In the genomic region with DNA sequence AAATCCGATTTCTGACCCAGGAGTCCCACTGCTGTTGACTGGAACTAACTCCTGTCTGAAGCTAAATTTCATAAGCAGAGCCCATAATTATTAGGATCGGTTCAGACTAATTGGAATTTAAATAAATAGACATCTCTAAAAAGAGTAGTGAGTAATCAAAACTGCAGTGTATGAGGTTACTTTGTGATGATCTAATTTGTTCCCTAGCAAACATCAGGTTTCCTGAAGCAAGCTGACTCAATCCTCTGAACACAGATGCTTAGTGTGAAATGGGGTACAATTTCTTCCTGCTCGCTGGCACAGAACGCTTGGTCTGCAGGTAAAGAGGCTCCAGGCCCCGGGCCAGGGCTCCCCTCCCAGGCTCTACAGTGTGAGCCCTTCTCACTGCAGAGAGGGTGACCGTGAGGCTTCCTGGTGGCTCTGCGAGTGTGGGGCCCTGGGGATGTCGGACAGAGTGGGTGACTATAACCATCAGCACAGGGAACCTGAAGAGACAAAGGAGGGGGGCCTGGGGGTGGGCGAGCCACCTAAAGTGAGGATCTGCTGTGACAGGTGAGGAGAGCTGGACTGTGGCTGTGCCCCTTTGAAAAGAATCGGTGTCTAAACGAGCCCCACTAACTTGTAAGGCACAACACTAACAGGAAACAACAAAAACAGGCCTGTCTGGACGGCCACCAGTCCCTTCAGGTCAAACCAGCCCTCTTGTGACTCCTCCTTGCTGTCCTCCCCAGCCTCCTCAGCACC, we compare ENCODE assay signal across 17 cellular contexts.
"Had no signal": no experiment of that assay in that cellular context is flagged by ENCODE, and none has a peak within 500 bp of the region (broad histone marks: within the 10 kb centered on the region; RNA-seq: fewer than 3 reads in every experiment).

No MANE protein-coding gene starts in this region.

- H3K36me3 ChIP-seq: neural progenitor cell, pancreas had no signal

- ATAC-seq: activated T-cell treated with anti-CD3 and anti-CD28 coated beads, Interleukin-2, amount 50 U/mL, for 72 hours had no signal

- H3K4me3 Mint-ChIP-seq: activated T-cell treated with anti-CD3 and anti-CD28 coated beads, Interleukin-2, amount 50 U/mL, for 72 hours; neural progenitor cell had no signal

- H3K4me1 ChIP-seq: ascending aorta, neural progenitor cell, pancreas, testis had no signal

- H3K4me3 ChIP-seq: ascending aorta, neural progenitor cell, pancreas, skin epidermis, testis had no signal

- H3K27me3 ChIP-seq: ascending aorta, neural progenitor cell, pancreas, testis had no signal

- H3K27ac ChIP-seq: ascending aorta, neural progenitor cell, pancreas, skin epidermis, testis had no signal

- H3K27ac Mint-ChIP-seq: activated T-cell treated with anti-CD3 and anti-CD28 coated beads, Interleukin-2, amount 50 U/mL, for 72 hours; neural progenitor cell had no signal

- H3K9me3 ChIP-seq: ascending aorta, pancreas, testis had no signal

- H3K9ac ChIP-seq: neural progenitor cell had no signal

- H3K4me2 ChIP-seq: neural progenitor cell had no signal

- H3K4me1 Mint-ChIP-seq: neural progenitor cell had no signal

- DNase-seq: activated CD4-positive, alpha-beta T cell treated with anti-CD3 and anti-CD28 coated beads, Interleukin-2, amount 50 U/mL, for 4 hours; activated CD4-positive, CD25-positive, alpha-beta regulatory T cell; activated gamma-delta T cell treated with Interleukin-2 at 50 U/mL for 16 hours; activated T-cell treated with anti-CD3 and anti-CD28 coated beads, Interleukin-2, amount 50 U/mL, for 72 hours; caudate nucleus; cortex of kidney; effector memory CD4-positive, alpha-beta T cell; erythroblast; hippocampal formation; kidney glomerular epithelial cell; pancreas; stimulated activated naive CD4-positive, alpha-beta T cell treated with Interleukin-2 at 50 U/mL for 16 hours; T-helper 1 cell; testis had no signal

- H3K9me3 Mint-ChIP-seq: activated T-cell treated with anti-CD3 and anti-CD28 coated beads, Interleukin-2, amount 50 U/mL, for 72 hours; neural progenitor cell had no signal

- H2AFZ ChIP-seq: neural progenitor cell had no signal
